In genomic region chr6:162528538-162528937, GRCh38 we compare ENCODE assay signal across 22 cellular contexts.
A peak's percentile ranks its signal among the peaks of the same experiment; 100 is the strongest.
DNase-seq lines count a peak whose midpoint lies in the region; ATAC-seq, FAIRE-seq and TF ChIP-seq lines count a peak whose summit lies in the region.
"Had no signal": no experiment of that assay in that cellular context is flagged by ENCODE, and none has a peak within 500 bp of the region (broad histone marks: within the 10 kb centered on the region; RNA-seq: fewer than 3 reads in every experiment).

No MANE protein-coding gene starts in this region.

- TF ChIP-seq POLR2A in HepG2 (IDR thresholded peaks at IDR 0.05; ENCODE audit: insufficient read depth in 1 of 2, low read depth in 2 of 2, low read length in 2 of 2) (no peak), right lobe of liver (IDR thresholded peaks at IDR 0.05) (no peak)

- H3K4me3 ChIP-seq in HEK293 (ENCODE audit: low read depth, low read length) = no peak overlapping the region
- H3K4me3 ChIP-seq in HepG2 (replicated peaks in 1 of 3; ENCODE audit: insufficient read depth in 1 of 3, low read depth in 2 of 3, low read length in 3 of 3) = no peak overlapping the region
- no peak overlapping the region for H3K4me3 ChIP-seq in right lobe of liver
- H3K4me3 ChIP-seq in small intestine (ENCODE audit: low read depth in 1 of 2, low read length in 2 of 2) = no peak overlapping the region
- H3K4me3 ChIP-seq: A549; BLaER1 treated with 17β-estradiol and CSF1 and Interleukin-3, amounts not matched to agents 10 nM and 100 nM had no signal

- DNase-seq in HepG2 (ENCODE audit: low spot score) (no peak), right lobe of liver (no peak), small intestine (peak; percentile 67), NCI-H187 treated with DMSO at 0.1 percent for 48 hours (lab: John Stamatoyannopoulos, UW) (no peak), NCI-H187 (lab: John Stamatoyannopoulos, UW) (no peak), UCSD-AML1 (lab: John Stamatoyannopoulos, UW; ENCODE audit: unreplicated experiment) (no peak)
- DNase-seq: AML-193; Caco-2; Calu3; CD4-positive, alpha-beta T cell; CD8-positive, alpha-beta T cell; DMS79 treated with DMSO at 0.1 percent for 48 hours; GF-D8 had no signal

- TF ChIP-seq EP300 in HepG2 (IDR thresholded peaks at IDR 0.05; ENCODE audit: low read depth in 2 of 2, low read length in 2 of 2) = no peak
- no peak for TF ChIP-seq EP300 in HepG2 (CRISPR knock-in tag; IDR thresholded peaks at IDR 0.05; ENCODE audit: borderline replicate concordance)

- H3K4me1 ChIP-seq in HEK293 (ENCODE audit: control insufficient read depth, insufficient read depth, low read length) (no peaks in the 10 kb centered on the region), HepG2 (ENCODE audit: insufficient read depth, low read length) (no peaks in the 10 kb centered on the region), right lobe of liver (peaks cover 0 to 13% (median 0%) of the 10 kb centered on the region in 4 donors), small intestine (ENCODE audit: control insufficient read depth in 2 of 2, insufficient read depth in 1 of 2, low read depth in 1 of 2, low read length in 1 of 2) (peaks cover 5% of the 10 kb centered on the region in 2 donors)
- H3K4me1 ChIP-seq: A549, Caco-2 had no signal

- POLR2A ChIA-PET in HEK293 (lab: Yijun Ruan, JAX) = no interaction called here
- POLR2A ChIA-PET in HepG2 (lab: Yijun Ruan, JAX) = no interaction called here

- TF ChIP-seq CTCF in HEK293 (tag by site-specific recombination; IDR thresholded peaks at IDR 0.05) (no peak), HepG2 (CRISPR knock-in tag; IDR thresholded peaks at IDR 0.05) (peak; percentile 6; the same call in 1 of the 2 replicates), right lobe of liver (IDR thresholded peaks at IDR 0.05) (peak in 1 of 4 donors; percentile 24)

- BruUV-seq in HepG2 (replicated peaks; lab: Mats Ljungman, UMichigan) = no TSS peak

- WGBS in HepG2 (ENCODE audit: low lambda C conversion rate) = 47% methylated on average over 6 of the region's 6 CpGs
- WGBS in right lobe of liver (ENCODE audit: insufficient coverage, low coverage, low lambda C conversion rate, missing lambda C conversion rate) = 60% methylated on average over 6 of the region's 6 CpGs
- 53 to 72% (median 58%) methylated on average over 6 of the region's 6 CpGs for WGBS in small intestine, 3 donors

- no peak overlapping the region for H3K9ac ChIP-seq in HepG2 (ENCODE audit: insufficient read depth, low read depth, low read length)
- H3K9ac ChIP-seq: BLaER1 treated with 17β-estradiol and CSF1 and Interleukin-3, amounts not matched to agents 10 nM and 100 nM had no signal

- no peak for TF ChIP-seq RAD21 in HepG2 (CRISPR knock-in tag; IDR thresholded peaks at IDR 0.05)

- H3K9me3 ChIP-seq in HEK293 (ENCODE audit: control insufficient read depth, insufficient read depth, low read depth, low read length) = no peaks in the 10 kb centered on the region
- no peaks in the 10 kb centered on the region for H3K9me3 ChIP-seq in HepG2 (ENCODE audit: low read length)
- H3K9me3 ChIP-seq in right lobe of liver = no peaks in the 10 kb centered on the region
- H3K9me3 ChIP-seq in small intestine (ENCODE audit: control insufficient read depth, low read depth) = no peaks in the 10 kb centered on the region
- H3K9me3 ChIP-seq: A549; BLaER1 treated with 17β-estradiol and CSF1 and Interleukin-3, amounts not matched to agents 10 nM and 100 nM; Caco-2 had no signal

- H3K4me2 ChIP-seq in HepG2 (ENCODE audit: low read depth, low read length) = no peak overlapping the region
- H3K4me2 ChIP-seq: A549; BLaER1 treated with 17β-estradiol and CSF1 and Interleukin-3, amounts not matched to agents 10 nM and 100 nM had no signal

- no peaks in the 10 kb centered on the region for H3K79me2 ChIP-seq in HepG2 (ENCODE audit: insufficient read depth, low read length)

- in situ Hi-C loops in HepG2 (cut with HindIII; ENCODE audit: extremely low pct_ligation_motif_present, low pct_unique_long_range_greater_than_20kb) = no loop called here

- H3K27me3 ChIP-seq in HepG2 (ENCODE audit: control insufficient read depth in 1 of 2, insufficient read depth in 2 of 2, low read length in 2 of 2) (no peaks in the 10 kb centered on the region), right lobe of liver (no peaks in the 10 kb centered on the region), small intestine (ENCODE audit: control insufficient read depth in 2 of 2, insufficient read depth in 2 of 2, low read length in 2 of 2) (no peaks in the 10 kb centered on the region)
- H3K27me3 ChIP-seq: BLaER1 treated with 17β-estradiol and CSF1 and Interleukin-3, amounts not matched to agents 10 nM and 100 nM had no signal

- ATAC-seq in HepG2 = peak; percentile 56; the same call in 2 of the 3 replicates
- peak; percentile 55 to 87 (median 72) for ATAC-seq in right lobe of liver
- ATAC-seq: A549; CD8-positive, alpha-beta T cell had no signal

- CTCF ChIA-PET in HEK293 (lab: Yijun Ruan, JAX) (no interaction called here), HepG2 (lab: Yijun Ruan, JAX; ENCODE audit: low intra/inter-chr PET ratio, low total read pairs) (no interaction called here)

- H3K36me3 ChIP-seq in HEK293 (ENCODE audit: control insufficient read depth in 2 of 2, insufficient read depth in 1 of 2, low read length in 2 of 2) (no peaks in the 10 kb centered on the region), HepG2 (replicated peaks in 1 of 2; ENCODE audit: control insufficient read depth in 1 of 2, insufficient read depth in 2 of 2, low read length in 2 of 2) (no peaks in the 10 kb centered on the region), right lobe of liver (no peaks in the 10 kb centered on the region), small intestine (ENCODE audit: control insufficient read depth in 2 of 2, insufficient read depth in 2 of 2, low read length in 2 of 2) (no peaks in the 10 kb centered on the region)
- H3K36me3 ChIP-seq: BLaER1 treated with 17β-estradiol and CSF1 and Interleukin-3, amounts not matched to agents 10 nM and 100 nM had no signal

- H2AFZ ChIP-seq in HepG2 (ENCODE audit: low read length) = no peak overlapping the region

- no peak for FAIRE-seq in HepG2 (lab: Jason Lieb, UNC)
- FAIRE-seq in small intestine (lab: Jason Lieb, UNC) = no peak
- FAIRE-seq: A549, D721Med, G401.6, GM12891, GM19239 had no signal

- no peaks in the 10 kb centered on the region for H4K20me1 ChIP-seq in HepG2 (ENCODE audit: insufficient read depth, low read length)
- H4K20me1 ChIP-seq: BLaER1 treated with 17β-estradiol and CSF1 and Interleukin-3, amounts not matched to agents 10 nM and 100 nM had no signal

- intact Hi-C loops in HepG2 (cut with micrococcal nuclease; ENCODE audit: unreplicated experiment) = no loop called here
- intact Hi-C loops in right lobe of liver (cut with DNase I) = no loop called here

- H3K27ac ChIP-seq in HEK293 (ENCODE audit: extremely low read depth, low read depth, low read length) = no peak overlapping the region
- no peak overlapping the region for H3K27ac ChIP-seq in HepG2 (ENCODE audit: extremely low read length, insufficient read depth, low read length)
- H3K27ac ChIP-seq in right lobe of liver = no peak overlapping the region
- no peak overlapping the region for H3K27ac ChIP-seq in small intestine (ENCODE audit: low read depth in 1 of 2, low read length in 1 of 2)
- H3K27ac ChIP-seq: 22Rv1; A549; BLaER1 treated with 17β-estradiol and CSF1 and Interleukin-3, amounts not matched to agents 10 nM and 100 nM; C4-2B had no signal

TF ChIP-seq in HEK293, 187 proteins besides CTCF, POLR2A, EP300 and RAD21:
- TF ChIP-seq SETDB1 (IDR thresholded peaks at IDR 0.05; ENCODE audit: insufficient read length, low read length) = peak; percentile 42
- TF ChIP-seq ZNF776 (tag by site-specific recombination; IDR thresholded peaks at IDR 0.05; ENCODE audit: borderline replicate concordance) = no peak
- TF ChIP-seq ZIC2 (tag by site-specific recombination; IDR thresholded peaks at IDR 0.05) = no peak
- no peak for TF ChIP-seq ZNF785 (tag by site-specific recombination; IDR thresholded peaks at IDR 0.05)
TF ChIP-seq in HEK293: peak in this region for 1.

TF ChIP-seq in HepG2, 621 proteins besides CTCF, POLR2A, EP300 and RAD21:
- TF ChIP-seq SATB2 (CRISPR knock-in tag; IDR thresholded peaks at IDR 0.05) = no peak

Comparison
In these comparisons a context has a peak if more than half of its experiments do, and no peak if none do; other contexts are left out.
1. Of the 63 proteins assayed by ChIP-seq in both HepG2 and HEK293: peak only in HepG2: CTCF; only in HEK293: SETDB1; in both: none; in neither: 61.